ENCODE assay signal across 14 cellular contexts in the genomic region with DNA sequence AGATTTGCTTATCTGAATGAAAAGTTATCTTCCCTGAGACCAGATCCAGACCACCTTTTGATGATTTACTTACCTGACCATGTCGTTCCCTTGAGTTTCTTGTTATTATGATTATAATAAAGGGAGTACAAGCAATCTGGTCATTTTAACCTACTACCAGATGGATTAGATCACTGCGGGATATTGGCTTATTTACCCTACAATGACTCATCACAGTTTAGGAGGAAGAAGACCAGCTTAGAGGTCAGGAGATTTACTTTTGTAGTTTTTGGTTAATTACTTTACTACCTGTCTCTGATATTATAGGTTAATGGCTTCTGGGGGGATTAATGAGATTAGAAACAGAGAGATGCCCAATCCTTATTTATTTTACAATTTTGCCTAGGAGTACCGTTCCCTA. TPM values are rescaled to one million over a fixed set of nuclear protein-coding genes. Genes with fewer than 3 reads are reported as not detected.
DNase-seq lines count a peak whose midpoint lies in the region; ATAC-seq and TF ChIP-seq lines count a peak whose summit lies in the region.
"Had no signal": no experiment of that assay in that cellular context is flagged by ENCODE, and none has a peak within 500 bp of the region (broad histone marks: within the 10 kb centered on the region; RNA-seq: fewer than 3 reads in every experiment).

No MANE protein-coding gene starts in this region.

- intact Hi-C loops in MCF 10A (cut with micrococcal nuclease) = no loop called here
- intact Hi-C loops in breast epithelium (cut with DNase I; ENCODE audit: low total_unique reads) = no loop called here
- intact Hi-C loops in stomach (cut with DNase I; ENCODE audit: low total_unique reads) = no loop called here

- TF ChIP-seq POLR2A in breast epithelium (IDR thresholded peaks at IDR 0.05) (no peak), stomach (IDR thresholded peaks at IDR 0.05) (no peak), GM18505 (IDR thresholded peaks at IDR 0.05; ENCODE audit: borderline replicate concordance, extremely low read depth, insufficient read depth, insufficient read length) (no peak)

- H3K36me3 Mint-ChIP-seq in MCF 10A (ENCODE audit: insufficient read depth, unreplicated experiment) (peaks cover 4% of the 10 kb centered on the region), immature natural killer cell (no peaks in the 10 kb centered on the region)
- H3K36me3 Mint-ChIP-seq: brain had no signal

- POLR2A ChIA-PET in MCF 10A (lab: Yijun Ruan, JAX) = interaction anchor here (0.6 to 1.4 kb wide), 4 partner anchors 10 to 1101 kb away, joined by 3 to 4 read pairs (median 3); a partner anchor contains a TSS

- 50 to 63% (median 53%) methylated on average over 3 of the region's 3 CpGs for WGBS in stomach, 5 donors

- H3K9me3 Mint-ChIP-seq in MCF 10A (ENCODE audit: unreplicated experiment) = no peaks in the 10 kb centered on the region
- peaks cover 0 to 9% (median 1%) of the 10 kb centered on the region in 6 donors for H3K9me3 Mint-ChIP-seq in immature natural killer cell
- H3K9me3 Mint-ChIP-seq: brain had no signal

- TF ChIP-seq EP300 in stomach (IDR thresholded peaks at IDR 0.05) = no peak

- DNase-seq in MCF 10A (ENCODE audit: unreplicated experiment) (peak; percentile 41), breast epithelium (ENCODE audit: low spot score in 2 of 2) (no peak), NCI-H524 treated with DMSO at 0.1 percent for 48 hours (lab: John Stamatoyannopoulos, UW) (peak; percentile 42), cerebellar cortex (ENCODE audit: low spot score) (peak; percentile 81), immature natural killer cell (no peak), stomach (no peak)
- no peak for DNase-seq in activated CD4-positive, alpha-beta T cell treated with anti-CD3 and anti-CD28 coated beads for 48 hours
- DNase-seq: effector memory CD4-positive, alpha-beta T cell; kidney glomerular epithelial cell; posterior cingulate gyrus; SK-N-SH had no signal

- ATAC-seq in GM18505 (IDR thresholded peaks at IDR 0.05; ENCODE audit: unreplicated experiment) = no peak

- H3K4me3 ChIP-seq in breast epithelium = no peak overlapping the region
- no peak overlapping the region for H3K4me3 ChIP-seq in stomach

- no peaks in the 10 kb centered on the region for H3K27me3 ChIP-seq in breast epithelium
- no peaks in the 10 kb centered on the region for H3K27me3 ChIP-seq in stomach

- no peaks in the 10 kb centered on the region for H3K27me3 Mint-ChIP-seq in MCF 10A (ENCODE audit: insufficient read depth, unreplicated experiment)
- H3K27me3 Mint-ChIP-seq in immature natural killer cell (ENCODE audit: low read depth in 3 of 3) = peaks cover 2 to 3% (median 3%) of the 10 kb centered on the region in 3 donors

- H3K9me3 ChIP-seq in breast epithelium = no peaks in the 10 kb centered on the region
- H3K9me3 ChIP-seq in stomach = no peaks in the 10 kb centered on the region
- H3K9me3 ChIP-seq: SK-N-SH had no signal

- no peak overlapping the region for H3K27ac Mint-ChIP-seq in MCF 10A (ENCODE audit: low read depth, unreplicated experiment)
- H3K27ac Mint-ChIP-seq in immature natural killer cell = no peak overlapping the region
- H3K27ac Mint-ChIP-seq: brain had no signal

- no TSS peak for BruUV-seq in MCF 10A (replicated peaks; lab: Mats Ljungman, UMichigan)

- H3K27ac ChIP-seq in breast epithelium (peak overlapping the region in 1 of 2 donors; percentile 0), stomach (no peak overlapping the region)

- CTCF ChIA-PET in MCF 10A (lab: Yijun Ruan, JAX) = interaction anchor here (1.3 to 1.5 kb wide), 2 partner anchors 11 to 107 kb away, joined by 4 to 6 read pairs; a partner anchor contains a TSS

- H3K4me3 Mint-ChIP-seq in MCF 10A (ENCODE audit: unreplicated experiment) (no peak overlapping the region), immature natural killer cell (no peak overlapping the region)
- H3K4me3 Mint-ChIP-seq: brain had no signal

- H3K36me3 ChIP-seq in breast epithelium (no peaks in the 10 kb centered on the region), stomach (no peaks in the 10 kb centered on the region)

- H3K4me1 ChIP-seq in breast epithelium = no peaks in the 10 kb centered on the region
- peaks cover 0 to 13% (median 3%) of the 10 kb centered on the region in 4 donors for H3K4me1 ChIP-seq in stomach

- H3K4me1 Mint-ChIP-seq in MCF 10A (ENCODE audit: insufficient read depth, unreplicated experiment) = peaks cover 13% of the 10 kb centered on the region
- no peaks in the 10 kb centered on the region for H3K4me1 Mint-ChIP-seq in immature natural killer cell

- TF ChIP-seq CTCF in MCF 10A (IDR thresholded peaks at IDR 0.05; ENCODE audit: unreplicated experiment) (no peak), breast epithelium (IDR thresholded peaks at IDR 0.05) (no peak), stomach (IDR thresholded peaks at IDR 0.05) (no peak)

RNA-seq across cellular contexts. Expression of a gene that starts 10.7 kb away (rescaled TPM):
- total RNA-seq in MCF 10A (2022) (3.1 and 6.0 TPM in 2 replicates), breast epithelium (10 to 100 TPM in 2 of 3 donors, 1 to 10 TPM in 1; 1.6 to 33.5 (median 22.3) TPM), stomach (10 to 100 TPM in 4 of 5 donors, 1 to 10 TPM in 1; 7.6 to 61.1 (median 20.3) TPM)
- polyA plus RNA-seq in immature natural killer cell (1 to 10 TPM in 2 of 3 donors, not detected in 1; 2.1 to 5.0 TPM), stomach (100 to 1,000 TPM in 1 of 3 donors, 10 to 100 TPM in 2; 17.2 to 128 (median 32.6) TPM)
- total RNA-seq: activated CD8-positive, alpha-beta memory T cell treated with anti-CD3 and anti-CD28 coated beads for 36 hours had no signal

Comparison
In these comparisons a context has a peak if more than half of its experiments do, and no peak if none do; other contexts are left out.
1. DNase-seq: peak in MCF 10A (single experiment), NCI-H524 treated with DMSO at 0.1 percent for 48 hours (single experiment) and cerebellar cortex (single experiment); none in breast epithelium (0 of 2), immature natural killer cell (0 of 3), stomach (single experiment) and activated CD4-positive, alpha-beta T cell treated with anti-CD3 and anti-CD28 coated beads for 48 hours (single experiment).